In genomic region chr6:26122005-26122388, GRCh38 we compare ENCODE assay signal across 9 cellular contexts. TPM values are rescaled to one million over a fixed set of nuclear protein-coding genes. Genes with fewer than 3 reads are reported as not detected.
DNase-seq lines count a peak whose midpoint lies in the region; ATAC-seq and TF ChIP-seq lines count a peak whose summit lies in the region.
"Had no signal": no experiment of that assay in that cellular context is flagged by ENCODE, and none has a peak within 500 bp of the region (broad histone marks: within the 10 kb centered on the region; RNA-seq: fewer than 3 reads in every experiment).

No MANE protein-coding gene starts in this region.

- H2AFZ ChIP-seq in IMR-90 (replicated peaks; ENCODE audit: low read length, poor library complexity): no peak overlapping the region

- H3K27me3 ChIP-seq in A673 (replicated peaks; ENCODE audit: insufficient read depth, low read depth, low read length, poor library complexity) (no peaks in the 10 kb centered on the region), IMR-90 (ENCODE audit: control insufficient read depth, insufficient read depth, low read length) (no peaks in the 10 kb centered on the region), body of pancreas (no peaks in the 10 kb centered on the region)
- no peaks in the 10 kb centered on the region for H3K27me3 ChIP-seq in naive thymus-derived CD4-positive, alpha-beta T cell (ENCODE audit: control insufficient read depth in 2 of 2, insufficient read depth in 2 of 2, low read length in 2 of 2)

- no peaks in the 10 kb centered on the region for H3K9me3 ChIP-seq in A673 (ENCODE audit: low read depth, low read length, poor library complexity, severe bottlenecking)
- H3K9me3 ChIP-seq in IMR-90 (ENCODE audit: control insufficient read depth, insufficient read depth, low read length): no peaks in the 10 kb centered on the region
- H3K9me3 ChIP-seq in body of pancreas: no peaks in the 10 kb centered on the region
- H3K9me3 ChIP-seq in naive thymus-derived CD4-positive, alpha-beta T cell (ENCODE audit: control insufficient read depth in 2 of 3, low read length in 3 of 3): no peaks in the 10 kb centered on the region
- no peaks in the 10 kb centered on the region for H3K9me3 ChIP-seq in mucosa of descending colon

- H2BK120ac ChIP-seq in IMR-90 (ENCODE audit: low read depth, low read length): peak overlapping the region; percentile 91

- H3K4me1 ChIP-seq in A673 (ENCODE audit: insufficient read depth, low read length, poor library complexity, severe bottlenecking) (peaks cover 16% of the 10 kb centered on the region), IMR-90 (ENCODE audit: control insufficient read depth, insufficient read depth, low read length) (peaks cover 5% of the 10 kb centered on the region), body of pancreas (peaks cover 12% of the 10 kb centered on the region), mucosa of descending colon (ENCODE audit: low read depth) (peaks cover 6% of the 10 kb centered on the region)
- peaks cover 14 to 16% of the 10 kb centered on the region in 2 donors for H3K4me1 ChIP-seq in naive thymus-derived CD4-positive, alpha-beta T cell (ENCODE audit: control insufficient read depth in 2 of 2, insufficient read depth in 2 of 2, low read length in 2 of 2)

- H3K9me1 ChIP-seq in IMR-90 (ENCODE audit: insufficient read depth, low read length): no peaks in the 10 kb centered on the region

- peaks cover 12 to 45% (median 20%) of the 10 kb centered on the region in 7 donors for H3K4me1 Mint-ChIP-seq in naive thymus-derived CD4-positive, alpha-beta T cell

- no peak for ATAC-seq in IMR-90 (ENCODE audit: low read depth)
- no peak for ATAC-seq in body of pancreas
- ATAC-seq in naive thymus-derived CD4-positive, alpha-beta T cell: no peak
- no peak for ATAC-seq in mucosa of descending colon

- no peak overlapping the region for H3K14ac ChIP-seq in IMR-90 (replicated peaks; ENCODE audit: low read depth, low read length)

- WGBS in IMR-90 (ENCODE audit: extremely low coverage in 2 of 2, insufficient read length in 1 of 2), 2 experiments: no CpG with 5 or more reads among the region's 4 CpGs
- 68 to 71% methylated on average over 4 of the region's 4 CpGs for WGBS in body of pancreas, 2 donors

- POLR2A ChIA-PET in A673 (lab: Charles Lee; ENCODE audit: low non-redundant PET) (no interaction called here), IMR-90 (lab: Charles Lee; ENCODE audit: unreplicated experiment) (no interaction called here), HEK293T (lab: Yijun Ruan, JAX) (no interaction called here)
- POLR2A ChIA-PET in naive thymus-derived CD4-positive, alpha-beta T cell (lab: Charles Lee): interaction anchor here (1.0 kb wide), 1 partner anchor 18 kb away, joined by 3 read pairs; a partner anchor contains a TSS

- peak overlapping the region; percentile 78 for H3K4ac ChIP-seq in IMR-90 (ENCODE audit: low read depth, low read length)

- no peak for TF ChIP-seq RAD21 in IMR-90 (IDR thresholded peaks at IDR 0.05; ENCODE audit: low read length)

- H3K79me1 ChIP-seq in IMR-90 (ENCODE audit: low read depth in 1 of 2, low read length in 2 of 2): peaks cover 0 to 6% of the 10 kb centered on the region in 2 experiments; a peak in 1 of 4 replicates

- no peak overlapping the region for H3K9ac ChIP-seq in IMR-90 (ENCODE audit: low read depth, low read length)

- H3K23ac ChIP-seq in IMR-90 (ENCODE audit: low read depth, low read length): peak overlapping the region; percentile 29; the same call in 1 of the 2 replicates

- H2AK5ac ChIP-seq in IMR-90 (ENCODE audit: low read depth, low read length): no peak overlapping the region

- H3K27ac ChIP-seq in A673 (ENCODE audit: low read depth, low read length, poor library complexity, severe bottlenecking) (peak overlapping the region; percentile 91), IMR-90 (ENCODE audit: insufficient read depth, low read length) (no peak overlapping the region), body of pancreas (peak overlapping the region in 3 of 4 donors; percentile 95 to 98 (median 97))
- peak overlapping the region; percentile 86 for H3K27ac ChIP-seq in naive thymus-derived CD4-positive, alpha-beta T cell (ENCODE audit: low read depth, low read length)

- peak overlapping the region; percentile 22 to 30; a peak in 2 of 4 replicates for H4K8ac ChIP-seq in IMR-90 (ENCODE audit: low read depth in 2 of 2, low read length in 2 of 2)

- peak overlapping the region in 6 of 10 donors; percentile 92 to 100 (median 98) for H3K4me3 Mint-ChIP-seq in naive thymus-derived CD4-positive, alpha-beta T cell

- peak overlapping the region; percentile 90 for H2BK5ac ChIP-seq in IMR-90 (ENCODE audit: low read depth, low read length, poor library complexity, severe bottlenecking)

- CTCF ChIA-PET in A673 (lab: Charles Lee): no interaction called here
- CTCF ChIA-PET in IMR-90 (lab: Yijun Ruan, JAX): no interaction called here
- CTCF ChIA-PET in naive thymus-derived CD4-positive, alpha-beta T cell (lab: Charles Lee): no interaction called here
- CTCF ChIA-PET in HEK293T (lab: Yijun Ruan, JAX): no interaction called here

- peaks cover 7 to 33% (median 9%) of the 10 kb centered on the region in 5 donors for H3K36me3 Mint-ChIP-seq in naive thymus-derived CD4-positive, alpha-beta T cell

- H4K91ac ChIP-seq in IMR-90 (ENCODE audit: insufficient read depth, low read depth, low read length): no peak overlapping the region

- peaks cover 28% of the 10 kb centered on the region for H4K20me1 ChIP-seq in IMR-90 (ENCODE audit: insufficient read depth, low read length)

- DNase-seq in A673 (ENCODE audit: low spot score) (no peak), IMR-90 (no peak), body of pancreas (no peak), NK-92 (lab: John Stamatoyannopoulos, UW; ENCODE audit: unreplicated experiment) (no peak), GM13977 (ENCODE audit: low spot score) (no peak), mucosa of descending colon (no peak), HEK293T (ENCODE audit: extremely low spot score) (no peak)
- DNase-seq in naive thymus-derived CD4-positive, alpha-beta T cell: no peak
- DNase-seq: stimulated activated CD4-positive, alpha-beta T cell treated with anti-CD3 and anti-CD28 coated beads, Interleukin-4, amount 100 ng/mL, for 1 hour had no signal

- H2BK20ac ChIP-seq in IMR-90 (ENCODE audit: low read depth, low read length): no peak overlapping the region

- H3K4me3 ChIP-seq in A673 (ENCODE audit: low read depth, low read length, poor library complexity, severe bottlenecking) (peak overlapping the region; percentile 81), IMR-90 (ENCODE audit: insufficient read depth, low read depth, low read length) (no peak overlapping the region), body of pancreas (no peak overlapping the region), mucosa of descending colon (no peak overlapping the region)
- peak overlapping the region; percentile 94 for H3K4me3 ChIP-seq in naive thymus-derived CD4-positive, alpha-beta T cell (ENCODE audit: low read length)

- BruUV-seq in A673 (replicated peaks; lab: Mats Ljungman, UMichigan) (no TSS peak), IMR-90 (replicated peaks; lab: Mats Ljungman, UMichigan) (no TSS peak)

- H3K18ac ChIP-seq in IMR-90 (ENCODE audit: low read depth, low read length): no peak overlapping the region; the same call in 1 of the 2 replicates

- H3K36me3 ChIP-seq in A673 (ENCODE audit: insufficient read depth, low read length, poor library complexity, severe bottlenecking): no peaks in the 10 kb centered on the region
- no peaks in the 10 kb centered on the region for H3K36me3 ChIP-seq in IMR-90 (ENCODE audit: control insufficient read depth, insufficient read depth, low read length)
- no peaks in the 10 kb centered on the region for H3K36me3 ChIP-seq in body of pancreas (replicated peaks in 1 of 2; ENCODE audit: insufficient read depth in 1 of 2, low read depth in 2 of 2)
- H3K36me3 ChIP-seq in naive thymus-derived CD4-positive, alpha-beta T cell (ENCODE audit: control insufficient read depth in 2 of 3, insufficient read depth in 3 of 3, low read length in 3 of 3): peaks cover 0 to 13% (median 0%) of the 10 kb centered on the region in 3 experiments
- H3K36me3 ChIP-seq in mucosa of descending colon (ENCODE audit: low read depth): peaks cover 7% of the 10 kb centered on the region

- H3K9me3 Mint-ChIP-seq in naive thymus-derived CD4-positive, alpha-beta T cell: peaks cover 0 to 30% (median 0%) of the 10 kb centered on the region in 11 donors

- TF ChIP-seq CTCF in A673 (conservative IDR thresholded peaks at IDR 0.05; ENCODE audit: low read depth, low read length): no peak
- no peak for TF ChIP-seq CTCF in IMR-90 (conservative IDR thresholded peaks at IDR 0.05; ENCODE audit: low read depth, low read length)
- TF ChIP-seq CTCF in body of pancreas (IDR thresholded peaks at IDR 0.05): no peak
- no peak for TF ChIP-seq CTCF in GM13977 (IDR thresholded peaks at IDR 0.05; ENCODE audit: extremely low read depth, insufficient read depth, missing control alignments)
- no peak for TF ChIP-seq CTCF in mucosa of descending colon (IDR thresholded peaks at IDR 0.05)

- 0 out of 2 replicates have a peak overlapping the region, but pooled peaks have one; percentile 51 for H3K56ac ChIP-seq in IMR-90 (ENCODE audit: extremely low read depth, insufficient read depth, low read length)

- no peak overlapping the region for H3K4me2 ChIP-seq in IMR-90 (ENCODE audit: low read depth, low read length)

- peak overlapping the region; percentile 75; the same call in 1 of the 3 replicates for H2BK15ac ChIP-seq in IMR-90 (ENCODE audit: low read depth, low read length)

- TF ChIP-seq POLR2A in IMR-90 (IDR thresholded peaks at IDR 0.05; ENCODE audit: low read depth, low read length): no peak
- TF ChIP-seq POLR2A in body of pancreas (IDR thresholded peaks at IDR 0.05): no peak

- H3K27me3 Mint-ChIP-seq in naive thymus-derived CD4-positive, alpha-beta T cell: peaks cover 0 to 21% (median 0%) of the 10 kb centered on the region in 5 donors

- intact Hi-C loops in A673 (cut with micrococcal nuclease; ENCODE audit: unreplicated experiment): loop anchor here (5.0 kb wide), 2 partner anchors 35 to 75 kb away; a partner anchor contains a TSS
- intact Hi-C loops in IMR-90 (cut with micrococcal nuclease): loop anchor here (2.0 kb wide), 1 partner anchor 67 kb away; no protein-coding TSS in a partner anchor
- intact Hi-C loops in body of pancreas (cut with DNase I): no loop called here
- intact Hi-C loops in naive thymus-derived CD4-positive, alpha-beta T cell (cut with micrococcal nuclease): loop anchor here (2.0 to 5.0 kb wide), 6 partner anchors 1357 to 1751 kb away; a partner anchor contains a TSS
- intact Hi-C loops in mucosa of descending colon (cut with DNase I, micrococcal nuclease): loop anchor here in 1 of 2 donors (5.0 kb wide), 1 partner anchor 35 kb away; a partner anchor contains a TSS

- dilution Hi-C loops in IMR-90 (cut with HindIII; ENCODE audit: low sequenced_read_pairs, unreplicated experiment): no loop called here

- no peak overlapping the region for H4K5ac ChIP-seq in IMR-90 (ENCODE audit: low read depth, low read length)

- peak overlapping the region; percentile 97 to 100 (median 99) for H3K27ac Mint-ChIP-seq in naive thymus-derived CD4-positive, alpha-beta T cell

- no peak overlapping the region for H2AK9ac ChIP-seq in IMR-90 (replicated peaks; ENCODE audit: low read depth, low read length, poor library complexity)

- in situ Hi-C loops in IMR-90 (cut with MboI; ENCODE audit: low sequenced_read_pairs): no loop called here
- in situ Hi-C loops in GM13977 (cut with MboI; ENCODE audit: low pct_unique_long_range_greater_than_20kb, low sequenced_read_pairs, unreplicated experiment): loop anchor here (5.0 kb wide), 1 partner anchor 75 kb away; a partner anchor contains a TSS

RNA-seq across cellular contexts. Expression of gene HFE, which starts 34.8 kb away (rescaled TPM):
- total RNA-seq in A673 (2021) (7.8 and 11.5 TPM in 2 replicates), IMR-90 (2012; rRNA removed) (13.6 and 14.9 TPM in 2 replicates), body of pancreas (1 to 10 TPM; 2.0 to 5.4 TPM), mucosa of descending colon (10 to 100 TPM in 2 of 3 donors, 1 to 10 TPM in 1; 8.9 to 12.0 (median 11.1) TPM)
- polyA plus RNA-seq in IMR-90 (2012; rRNA removed): 11.7 and 15.7 TPM in 2 replicates
- polyA plus RNA-seq in IMR-90 (2012; cell fraction: cytosol; rRNA removed): 9.0 and 14.0 TPM in 2 replicates
- polyA plus RNA-seq in IMR-90 (2012; cell fraction: nucleus; rRNA removed; ENCODE audit: low replicate concordance): 8.4 and 16.6 TPM in 2 replicates
- total RNA-seq in naive thymus-derived CD4-positive, alpha-beta T cell: 1 to 10 TPM; 1.5 to 4.6 (median 2.5) TPM
- polyA plus RNA-seq in naive thymus-derived CD4-positive, alpha-beta T cell: under 1 TPM; 0.65 to 0.85 TPM

Comparison
In these comparisons a context has a peak if more than half of its experiments do, and no peak if none do; other contexts are left out.
1. H3K4me3 ChIP-seq: peak in A673 (single experiment) and naive thymus-derived CD4-positive, alpha-beta T cell (single experiment); none in IMR-90 (single experiment), body of pancreas (0 of 2) and mucosa of descending colon (single experiment).